Comparison of ENCODE assay signal across 25 cellular contexts in the genomic region with DNA sequence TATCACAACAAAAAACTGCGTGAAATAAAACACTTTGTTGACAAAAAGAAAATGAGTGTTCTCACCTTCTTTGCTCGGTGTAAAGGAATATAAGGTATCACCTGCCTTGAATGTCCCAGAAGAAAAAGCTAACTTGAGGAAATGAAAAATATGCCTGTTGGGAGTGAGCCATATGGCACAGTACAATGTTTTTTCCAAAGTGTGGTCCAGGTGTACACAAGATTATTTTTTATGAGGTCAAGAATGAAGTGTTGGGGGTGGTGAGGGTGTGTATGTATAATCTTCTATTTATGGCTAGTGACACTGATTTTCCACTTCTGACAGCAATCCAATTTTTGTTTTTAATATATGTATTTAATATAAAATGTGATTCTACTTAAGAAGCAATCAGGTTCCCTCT.
"Had no signal": no experiment of that assay in that cellular context is flagged by ENCODE, and none has a peak within 500 bp of the region (broad histone marks: within the 10 kb centered on the region; RNA-seq: fewer than 3 reads in every experiment).

No MANE protein-coding gene starts in this region.

- H3K4me1 Mint-ChIP-seq: endodermal cell, WTC11 had no signal

- DNase-seq: activated CD4-positive, alpha-beta memory T cell treated with anti-CD3 and anti-CD28 coated beads for 36 hours; activated CD4-positive, alpha-beta T cell treated with anti-CD3 and anti-CD28 coated beads for 1 hour; activated CD4-positive, alpha-beta T cell treated with anti-CD3 and anti-CD28 coated beads for 4 hours; activated CD8-positive, alpha-beta memory T cell treated with anti-CD3 and anti-CD28 coated beads, Interleukin-2, amount 10 ng/mL, durations not matched to agents 7 days and 5 days; activated CD8-positive, alpha-beta memory T cell treated with anti-CD3 and anti-CD28 coated beads, Interleukin-2, amount 50 U/mL, for 4 hours; activated CD8-positive, alpha-beta T cell treated with anti-CD3 and anti-CD28 coated beads, Interleukin-2, amount 10 ng/mL, durations not matched to agents 7 days and 5 days; activated effector memory CD4-positive, alpha-beta T cell treated with anti-CD3 and anti-CD28 coated beads, Interleukin-2, amount 50 U/mL, for 16 hours; activated naive CD4-positive, alpha-beta T cell treated with anti-CD3 and anti-CD28 coated beads for 36 hours; activated naive CD8-positive, alpha-beta T cell treated with anti-CD3 and anti-CD28 coated beads, Interleukin-2, amount 10 ng/mL, durations not matched to agents 7 days and 5 days; activated T-cell treated with anti-CD3 and anti-CD28 coated beads, Interleukin-2, amount 50 U/mL, for 1 hour; activated T-cell treated with anti-CD3 and anti-CD28 coated beads, Interleukin-2, amount 50 U/mL, for 48 hours; brain microvascular endothelial cell; dorsolateral prefrontal cortex; effector memory CD4-positive, alpha-beta T cell; endodermal cell; foreskin fibroblast; head of caudate nucleus; T-helper 2 cell had no signal

- ATAC-seq: activated CD8-positive, alpha-beta memory T cell treated with anti-CD3 and anti-CD28 coated beads, Interleukin-2, amount 10 ng/mL, durations not matched to agents 7 days and 5 days; activated CD8-positive, alpha-beta T cell treated with anti-CD3 and anti-CD28 coated beads, Interleukin-2, amount 10 ng/mL, durations not matched to agents 7 days and 5 days; activated naive CD4-positive, alpha-beta T cell treated with anti-CD3 and anti-CD28 coated beads, Interleukin-2, amount 50 U/mL, for 72 hours; esophagus mucosa; WTC11 had no signal

- H3K4me3 Mint-ChIP-seq: activated CD4-positive, alpha-beta memory T cell treated with anti-CD3 and anti-CD28 coated beads for 36 hours; activated CD8-positive, alpha-beta memory T cell treated with anti-CD3 and anti-CD28 coated beads, Interleukin-2, amount 10 ng/mL, durations not matched to agents 7 days and 5 days; activated CD8-positive, alpha-beta T cell treated with anti-CD3 and anti-CD28 coated beads, Interleukin-2, amount 10 ng/mL, durations not matched to agents 7 days and 5 days; activated naive CD4-positive, alpha-beta T cell treated with anti-CD3 and anti-CD28 coated beads for 36 hours; activated naive CD8-positive, alpha-beta T cell treated with anti-CD3 and anti-CD28 coated beads, Interleukin-2, amount 10 ng/mL, durations not matched to agents 7 days and 5 days; activated T-helper 1 cell treated with anti-CD3 and anti-CD28 coated beads, Interleukin-12 subunit alpha, Interleukin-12 subunit beta, Interleukin-2, Interleukin-4 antibody, amounts not matched to agents 30 ng/mL and 10 ng/mL and 1 ng/mL, durations not matched to agents 14 hours and 24 hours and 36 hours; central memory CD8-positive, alpha-beta T cell; dendritic cell treated with granulocyte-macrophage colony-stimulating factor and Interleukin-4, amounts not matched to agents 40 ng/mL and 50 ng/mL, for 4 days; endodermal cell; WTC11 had no signal

- H3K27me3 Mint-ChIP-seq: activated CD4-positive, alpha-beta memory T cell treated with anti-CD3 and anti-CD28 coated beads for 36 hours; activated CD8-positive, alpha-beta memory T cell treated with anti-CD3 and anti-CD28 coated beads, Interleukin-2, amount 10 ng/mL, durations not matched to agents 7 days and 5 days; activated naive CD8-positive, alpha-beta T cell treated with anti-CD3 and anti-CD28 coated beads, Interleukin-2, amount 10 ng/mL, durations not matched to agents 7 days and 5 days; central memory CD8-positive, alpha-beta T cell; dendritic cell treated with granulocyte-macrophage colony-stimulating factor and Interleukin-4, amounts not matched to agents 40 ng/mL and 50 ng/mL, for 4 days had no signal

- H3K27ac Mint-ChIP-seq: activated CD4-positive, alpha-beta memory T cell treated with anti-CD3 and anti-CD28 coated beads for 36 hours; activated CD8-positive, alpha-beta memory T cell treated with anti-CD3 and anti-CD28 coated beads, Interleukin-2, amount 10 ng/mL, durations not matched to agents 7 days and 5 days; activated CD8-positive, alpha-beta T cell treated with anti-CD3 and anti-CD28 coated beads, Interleukin-2, amount 10 ng/mL, durations not matched to agents 7 days and 5 days; activated naive CD4-positive, alpha-beta T cell treated with anti-CD3 and anti-CD28 coated beads for 36 hours; activated naive CD4-positive, alpha-beta T cell treated with anti-CD3 and anti-CD28 coated beads, Interleukin-2, amount 50 U/mL, for 72 hours; activated naive CD8-positive, alpha-beta T cell treated with anti-CD3 and anti-CD28 coated beads, Interleukin-2, amount 10 ng/mL, durations not matched to agents 7 days and 5 days; activated T-helper 1 cell treated with anti-CD3 and anti-CD28 coated beads, Interleukin-12 subunit alpha, Interleukin-12 subunit beta, Interleukin-2, Interleukin-4 antibody, amounts not matched to agents 30 ng/mL and 10 ng/mL and 1 ng/mL, durations not matched to agents 14 hours and 24 hours and 36 hours; activated T-helper 2 cell treated with anti-CD3 and anti-CD28 coated beads, Interferon-gamma antibody, Interleukin-2, Interleukin-4, amounts not matched to agents 10 μg/mL and 5 μg/mL and 100 μg/mL, durations not matched to agents 14 hours and 24 hours and 36 hours; dendritic cell treated with granulocyte-macrophage colony-stimulating factor and Interleukin-4, amounts not matched to agents 40 ng/mL and 50 ng/mL, for 4 days; endodermal cell; WTC11 had no signal

- H3K9me3 Mint-ChIP-seq: central memory CD8-positive, alpha-beta T cell had no signal
